In the genomic region with DNA sequence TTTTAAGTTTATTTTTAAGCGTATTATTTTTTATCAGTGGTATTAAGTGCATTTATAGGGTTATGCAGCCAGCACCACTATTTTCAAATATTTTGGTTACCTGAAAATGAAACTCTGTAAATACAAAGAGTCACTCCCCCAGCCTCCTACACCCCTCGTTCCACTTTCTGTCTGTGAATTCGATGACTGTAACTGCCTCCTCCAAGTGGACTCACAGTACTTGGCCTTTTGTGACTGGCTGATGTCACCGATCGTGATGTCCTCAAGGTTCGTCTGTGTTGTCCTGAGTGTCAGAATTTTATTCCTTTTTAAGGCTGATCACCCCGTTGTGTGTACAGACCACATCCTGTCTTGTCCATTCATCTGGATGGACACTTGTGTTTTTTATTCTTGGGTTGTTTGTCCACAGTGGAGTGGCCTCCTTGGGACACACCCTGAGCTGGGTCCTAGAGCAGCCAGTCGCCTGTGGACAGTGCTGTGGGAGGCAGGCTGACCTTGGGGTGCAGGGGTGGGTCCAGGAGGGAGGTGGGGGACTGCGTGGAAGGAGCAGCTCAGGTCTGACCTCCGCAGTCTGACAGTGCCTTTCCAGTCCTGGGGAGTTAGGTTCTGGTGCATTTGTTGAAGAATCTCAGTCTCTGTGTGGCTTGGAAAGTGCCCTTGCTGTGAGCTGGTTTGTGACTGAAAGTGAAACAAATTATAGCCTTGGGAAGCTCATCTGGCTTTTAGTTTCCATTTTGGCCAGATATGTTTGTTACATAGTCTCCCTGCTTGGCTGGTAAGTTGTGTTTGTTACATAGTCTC, we compare ENCODE assay signal across 8 cellular contexts. TPM values are rescaled to one million over a fixed set of nuclear protein-coding genes. Genes with fewer than 3 reads are reported as not detected.
A peak's percentile ranks its signal among the peaks of the same experiment; 100 is the strongest.
DNase-seq lines count a peak whose midpoint lies in the region; ATAC-seq lines count a peak whose summit lies in the region.

No MANE protein-coding gene starts in this region.

- H3K27me3 ChIP-seq in mesenchymal stem cell (ENCODE audit: control insufficient read depth in 1 of 2, insufficient read depth in 1 of 2, low read length in 2 of 2) (no peaks in the 10 kb centered on the region), HAP-1 (ENCODE audit: low read depth) (no peaks in the 10 kb centered on the region)

- H2BK5ac ChIP-seq in mesenchymal stem cell (ENCODE audit: low read depth, low read length, poor library complexity, severe bottlenecking): no peak overlapping the region

- H3K23ac ChIP-seq in mesenchymal stem cell (ENCODE audit: low read length in 2 of 2): no peak overlapping the region

- no peak overlapping the region for H4K8ac ChIP-seq in mesenchymal stem cell (ENCODE audit: low read length)

- no peak overlapping the region for H3K4ac ChIP-seq in mesenchymal stem cell (ENCODE audit: low read depth in 1 of 2, low read length in 2 of 2)

- no peak overlapping the region for H3K9ac ChIP-seq in mesenchymal stem cell (ENCODE audit: low read length)

- no peak overlapping the region for H2AK5ac ChIP-seq in mesenchymal stem cell (ENCODE audit: low read length, severe bottlenecking)

- H3K4me3 ChIP-seq in mesenchymal stem cell (ENCODE audit: insufficient read depth in 1 of 2, low read depth in 1 of 2, low read length in 2 of 2) (no peak overlapping the region), HAP-1 (no peak overlapping the region)

- H2BK15ac ChIP-seq in mesenchymal stem cell (ENCODE audit: low read depth, poor library complexity, severe bottlenecking): no peak overlapping the region

- no peak overlapping the region for H2AFZ ChIP-seq in mesenchymal stem cell (ENCODE audit: low read depth, low read length)

- H3K27ac ChIP-seq in mesenchymal stem cell (ENCODE audit: low read length, poor library complexity, severe bottlenecking): no peak overlapping the region

- 94% methylated on average over 9 of the region's 10 CpGs for WGBS in mesenchymal stem cell

- H3K79me1 ChIP-seq in mesenchymal stem cell (replicated peaks; ENCODE audit: low read length, poor library complexity, severe bottlenecking): peaks cover 42% of the 10 kb centered on the region

- H3K36me3 ChIP-seq in mesenchymal stem cell (ENCODE audit: control insufficient read depth in 1 of 2, insufficient read depth in 2 of 2, low read depth in 1 of 2, low read length in 2 of 2) (peaks cover 63 to 85% of the 10 kb centered on the region in 2 experiments), HAP-1 (replicated peaks) (peaks cover 68% of the 10 kb centered on the region)

- no peak overlapping the region for H2BK12ac ChIP-seq in mesenchymal stem cell (ENCODE audit: low read length in 2 of 2)

- no peak overlapping the region for H3K14ac ChIP-seq in mesenchymal stem cell (ENCODE audit: low read length in 2 of 2)

- no peak overlapping the region for H3K4me2 ChIP-seq in mesenchymal stem cell (ENCODE audit: low read length, poor library complexity, severe bottlenecking)

- H3K4me1 ChIP-seq in mesenchymal stem cell (ENCODE audit: control insufficient read depth, insufficient read depth, low read depth, low read length) (peaks cover 18% of the 10 kb centered on the region), HAP-1 (no peaks in the 10 kb centered on the region)

- no peak overlapping the region for H3K18ac ChIP-seq in mesenchymal stem cell (ENCODE audit: low read depth in 1 of 2, low read length in 2 of 2)

- ATAC-seq in GM18511 (IDR thresholded peaks at IDR 0.05; ENCODE audit: unreplicated experiment) (peak; percentile 85), GM21576 (IDR thresholded peaks at IDR 0.05; ENCODE audit: unreplicated experiment) (peak; percentile 75), HG03565 (IDR thresholded peaks at IDR 0.05; ENCODE audit: unreplicated experiment) (peak; percentile 39)

- in situ Hi-C loops in HAP-1 (cut with MboI; ENCODE audit: low sequenced_read_pairs): no loop called here

- H2BK120ac ChIP-seq in mesenchymal stem cell (ENCODE audit: low read depth, low read length): no peak overlapping the region

- H4K91ac ChIP-seq in mesenchymal stem cell (ENCODE audit: low read length): no peak overlapping the region

- DNase-seq in mesenchymal stem cell: peak; percentile 25
- DNase-seq in HAP-1 (ENCODE audit: low spot score in 2 of 2): no peak
- DNase-seq in amniotic stem cell (lab: John Stamatoyannopoulos, UW): no peak
- DNase-seq in occipital lobe (lab: John Stamatoyannopoulos, UW): no peak
- no peak for DNase-seq in DMS114 treated with DMSO at 0.1 percent for 48 hours (lab: John Stamatoyannopoulos, UW; ENCODE audit: unreplicated experiment)

- no peaks in the 10 kb centered on the region for H3K9me3 ChIP-seq in mesenchymal stem cell (ENCODE audit: control insufficient read depth, low read length)
- H3K9me3 ChIP-seq in HAP-1: no peaks in the 10 kb centered on the region

RNA-seq across cellular contexts. Expression of a gene that starts 6.9 kb away (rescaled TPM):
- 26.2 TPM for polyA plus RNA-seq in mesenchymal stem cell (2013, experiment 1 of 2)
- polyA plus RNA-seq in mesenchymal stem cell (2013, experiment 2 of 2): 26.0 TPM
- total RNA-seq in occipital lobe: 14.8 TPM

RNA-seq across cellular contexts. Expression of a gene that starts 21.8 kb away (rescaled TPM):
- polyA plus RNA-seq in mesenchymal stem cell (2013, experiment 1 of 2): 4.3 TPM
- polyA plus RNA-seq in mesenchymal stem cell (2013, experiment 2 of 2): 4.0 TPM
- total RNA-seq in occipital lobe: 10.1 TPM

RNA-seq across cellular contexts. Expression of a gene that starts 23.6 kb away (rescaled TPM):
- polyA plus RNA-seq in mesenchymal stem cell (2013, experiment 1 of 2): 0.17 TPM
- 0.19 TPM for polyA plus RNA-seq in mesenchymal stem cell (2013, experiment 2 of 2)
- total RNA-seq in occipital lobe: 6.1 TPM

RNA-seq across cellular contexts. Expression of a gene that starts 27.7 kb away (rescaled TPM):
- 78.5 TPM for polyA plus RNA-seq in mesenchymal stem cell (2013, experiment 1 of 2)
- 77.3 TPM for polyA plus RNA-seq in mesenchymal stem cell (2013, experiment 2 of 2)
- total RNA-seq in occipital lobe: 28.2 TPM

RNA-seq across cellular contexts. Expression of a gene that starts 43.0 kb away (rescaled TPM):
- 38.2 TPM for polyA plus RNA-seq in mesenchymal stem cell (2013, experiment 1 of 2)
- polyA plus RNA-seq in mesenchymal stem cell (2013, experiment 2 of 2): 37.0 TPM
- total RNA-seq in occipital lobe: 6.9 TPM
